In genomic region chr14:90758959-90759358, GRCh38 we compare ENCODE assay signal across 8 cellular contexts. TPM values are rescaled to one million over a fixed set of nuclear protein-coding genes. Genes with fewer than 3 reads are reported as not detected.
DNase-seq lines count a peak whose midpoint lies in the region; ATAC-seq and TF ChIP-seq lines count a peak whose summit lies in the region.

No MANE protein-coding gene starts in this region.

- peak; percentile 16 for ATAC-seq in HG03432 (IDR thresholded peaks at IDR 0.05; ENCODE audit: unreplicated experiment)

- CTCF ChIA-PET in GM10248 (lab: Yijun Ruan, JAX), result interaction anchor here (0.9 to 5.1 kb wide), 36 partner anchors 9 to 477 kb away, joined by 3 to 43 read pairs (median 4); partner anchors contain the start of genes CALM1 and TTC7B

- no peaks in the 10 kb centered on the region for H3K79me2 ChIP-seq in smooth muscle cell (ENCODE audit: low read depth)

- intact Hi-C loops in ascending aorta (cut with DNase I), result loop anchor here (1.0 to 10.0 kb wide), 12 partner anchors 56 to 804 kb away; partner anchors contain the start of genes EFCAB11, RPS6KA5 and TDP1

- peak overlapping the region; percentile 83 to 99 (median 96) for H3K4me2 ChIP-seq in BLaER1 treated with 17β-estradiol and CSF1 and Interleukin-3, amounts not matched to agents 10 nM and 100 nM
- peak overlapping the region; percentile 99 for H3K4me2 ChIP-seq in smooth muscle cell

- 77% methylated on average over 13 of the region's 13 CpGs for WGBS in smooth muscle cell (ENCODE audit: low lambda C conversion rate)

- H3K27me3 ChIP-seq in BLaER1 treated with 17β-estradiol and CSF1 and Interleukin-3, amounts not matched to agents 10 nM and 100 nM, result no peaks in the 10 kb centered on the region
- H3K27me3 ChIP-seq in ascending aorta, result no peaks in the 10 kb centered on the region
- peaks cover 8% of the 10 kb centered on the region for H3K27me3 ChIP-seq in iPS-18a (ENCODE audit: control insufficient read depth, insufficient read depth, low read length)
- no peaks in the 10 kb centered on the region for H3K27me3 ChIP-seq in smooth muscle cell (ENCODE audit: low read depth)

- POLR2A ChIA-PET in GM10248 (lab: Yijun Ruan, JAX), result interaction anchor here (0.8 to 1.6 kb wide), 3 partner anchors 353 to 362 kb away, joined by 3 to 9 read pairs (median 4); partner anchors contain the start of gene CALM1

- peak overlapping the region; percentile 39 to 64 (median 58) for H3K4me3 ChIP-seq in BLaER1 treated with 17β-estradiol and CSF1 and Interleukin-3, amounts not matched to agents 10 nM and 100 nM
- peak overlapping the region; percentile 54 to 60 for H3K4me3 ChIP-seq in ascending aorta
- peak overlapping the region; percentile 23 for H3K4me3 ChIP-seq in iPS-18a (ENCODE audit: low read length)
- peak overlapping the region; percentile 64 for H3K4me3 ChIP-seq in smooth muscle cell

- H3K9me3 ChIP-seq in BLaER1 treated with 17β-estradiol and CSF1 and Interleukin-3, amounts not matched to agents 10 nM and 100 nM (replicated peaks in 1 of 11), result peaks cover 17 to 24% (median 20%) of the 10 kb centered on the region in 11 experiments
- H3K9me3 ChIP-seq in ascending aorta (peaks cover 0 to 13% of the 10 kb centered on the region in 2 donors), iPS-18a (ENCODE audit: control insufficient read depth, low read depth, low read length) (no peaks in the 10 kb centered on the region), smooth muscle cell (replicated peaks; ENCODE audit: low read depth) (peaks cover 11% of the 10 kb centered on the region)

- no peaks in the 10 kb centered on the region for H4K20me1 ChIP-seq in BLaER1 treated with 17β-estradiol and CSF1 and Interleukin-3, amounts not matched to agents 10 nM and 100 nM
- no peaks in the 10 kb centered on the region for H4K20me1 ChIP-seq in smooth muscle cell (ENCODE audit: low read depth)

- TF ChIP-seq CTCF in ascending aorta (IDR thresholded peaks at IDR 0.05), result no peak
- no peak for TF ChIP-seq CTCF in smooth muscle cell (IDR thresholded peaks at IDR 0.05; ENCODE audit: borderline replicate concordance, insufficient read depth, poor library complexity, severe bottlenecking)
- no peak for TF ChIP-seq CTCF in GM10248 (IDR thresholded peaks at IDR 0.05; ENCODE audit: control extremely low read depth, extremely low read depth, low read depth, missing control alignments)

- peaks cover 8% of the 10 kb centered on the region for H3F3A ChIP-seq in smooth muscle cell (ENCODE audit: low read depth)

- peak overlapping the region; percentile 81 to 93 (median 90) for H3K27ac ChIP-seq in BLaER1 treated with 17β-estradiol and CSF1 and Interleukin-3, amounts not matched to agents 10 nM and 100 nM
- H3K27ac ChIP-seq in ascending aorta (peak overlapping the region; percentile 93 to 94), iPS-18a (ENCODE audit: low read length) (no peak overlapping the region), smooth muscle cell (ENCODE audit: low read depth) (peak overlapping the region; percentile 67)

- peaks cover 26 to 38% (median 32%) of the 10 kb centered on the region in 10 experiments for H3K4me1 ChIP-seq in BLaER1 treated with 17β-estradiol and CSF1 and Interleukin-3, amounts not matched to agents 10 nM and 100 nM
- H3K4me1 ChIP-seq in ascending aorta (peaks cover 3 to 10% of the 10 kb centered on the region in 2 donors), iPS-18a (ENCODE audit: control insufficient read depth, low read depth, low read length) (peaks cover 5% of the 10 kb centered on the region), smooth muscle cell (ENCODE audit: low read depth) (peaks cover 6% of the 10 kb centered on the region)

- peak overlapping the region; percentile 100 for H2AFZ ChIP-seq in smooth muscle cell (ENCODE audit: low read depth)

- H3K9ac ChIP-seq in BLaER1 treated with 17β-estradiol and CSF1 and Interleukin-3, amounts not matched to agents 10 nM and 100 nM, result peak overlapping the region; percentile 75 to 87 (median 84)
- peak overlapping the region; percentile 28 for H3K9ac ChIP-seq in iPS-18a (ENCODE audit: low read length)
- H3K9ac ChIP-seq in smooth muscle cell (ENCODE audit: low read depth), result peak overlapping the region; percentile 85

- peak; percentile 25 to 82 for DNase-seq in ascending aorta (ENCODE audit: low spot score in 2 of 2)
- no peak for DNase-seq in smooth muscle cell (lab: John Stamatoyannopoulos, UW; ENCODE audit: unreplicated experiment)
- no peak for DNase-seq in NCI-H187 (lab: John Stamatoyannopoulos, UW)
- DNase-seq in GM10248 (ENCODE audit: extremely low spot score), result no peak
- no peak for DNase-seq in NCI-H1092 (lab: John Stamatoyannopoulos, UW)

- H3K36me3 ChIP-seq in BLaER1 treated with 17β-estradiol and CSF1 and Interleukin-3, amounts not matched to agents 10 nM and 100 nM, result peaks cover 0 to 11% (median 9%) of the 10 kb centered on the region in 11 experiments; a peak in 6 of 22 replicates
- no peaks in the 10 kb centered on the region for H3K36me3 ChIP-seq in ascending aorta
- H3K36me3 ChIP-seq in iPS-18a (ENCODE audit: control insufficient read depth, low read depth, low read length), result no peaks in the 10 kb centered on the region
- H3K36me3 ChIP-seq in smooth muscle cell (ENCODE audit: low read depth), result peaks cover 7% of the 10 kb centered on the region

RNA-seq across cellular contexts. Expression of gene TTC7B, which starts 57.3 kb away (rescaled TPM):
- total RNA-seq in ascending aorta, result 18.5 TPM
- total RNA-seq in smooth muscle cell, result 22.1 and 29.2 TPM in 2 replicates
- 34.5 and 54.1 TPM in 2 replicates for polyA plus RNA-seq in smooth muscle cell

Comparison
In these comparisons a context has a peak if more than half of its experiments do, and no peak if none do; other contexts are left out.
1. H3K9ac ChIP-seq: peak in every context shown above with its lines; median percentile 85 in smooth muscle cell; 84 in BLaER1 treated with 17β-estradiol and CSF1 and Interleukin-3, amounts not matched to agents 10 nM and 100 nM; 28 in iPS-18a.
2. DNase-seq: peak in ascending aorta (2 of 2); none in smooth muscle cell (single experiment), NCI-H187 (0 of 2), GM10248 (single experiment) and NCI-H1092 (single experiment).
3. Peak in every context shown above with its lines, with median percentiles within 50 percentile points of each other: H3K4me3 ChIP-seq.